In genomic region chr2:31256611-31257382, GRCh38 we compare ENCODE assay signal across 10 cellular contexts. TPM values are rescaled to one million over a fixed set of nuclear protein-coding genes. Genes with fewer than 3 reads are reported as not detected.
DNase-seq lines count a peak whose midpoint lies in the region; ATAC-seq and TF ChIP-seq lines count a peak whose summit lies in the region.
"Had no signal": no experiment of that assay in that cellular context is flagged by ENCODE, and none has a peak within 500 bp of the region (broad histone marks: within the 10 kb centered on the region; RNA-seq: fewer than 3 reads in every experiment).

No MANE protein-coding gene starts in this region.

- H3K36me3 ChIP-seq in mucosa of descending colon (ENCODE audit: low read depth) (no peaks in the 10 kb centered on the region), ovary (no peaks in the 10 kb centered on the region)

- no peak for TF ChIP-seq POLR2A in ovary (IDR thresholded peaks at IDR 0.05)

- no peak overlapping the region for H3K27ac ChIP-seq in ovary
- H3K27ac ChIP-seq: esophagus muscularis mucosa had no signal

- H3K4me3 ChIP-seq in mucosa of descending colon = no peak overlapping the region
- no peak overlapping the region for H3K4me3 ChIP-seq in ovary
- H3K4me3 ChIP-seq: esophagus muscularis mucosa had no signal

- peak; percentile 4 for ATAC-seq in GM19324 (IDR thresholded peaks at IDR 0.05; ENCODE audit: low FRiP score, unreplicated experiment)
- ATAC-seq in HG02840 (IDR thresholded peaks at IDR 0.05; ENCODE audit: low FRiP score, unreplicated experiment) = peak; percentile 5
- peak; percentile 13 for ATAC-seq in mucosa of descending colon
- ATAC-seq in HG03469 (IDR thresholded peaks at IDR 0.05; ENCODE audit: unreplicated experiment) = no peak

- intact Hi-C loops in mucosa of descending colon (cut with DNase I, micrococcal nuclease) = no loop called here
- intact Hi-C loops in ovary (cut with DNase I) = no loop called here

- H3K9me3 ChIP-seq in mucosa of descending colon (no peaks in the 10 kb centered on the region), ovary (no peaks in the 10 kb centered on the region)
- H3K9me3 ChIP-seq: esophagus muscularis mucosa had no signal

- no peaks in the 10 kb centered on the region for H3K27me3 ChIP-seq in ovary
- H3K27me3 ChIP-seq: esophagus muscularis mucosa had no signal

- H3K4me1 ChIP-seq in mucosa of descending colon (ENCODE audit: low read depth) (no peaks in the 10 kb centered on the region), ovary (ENCODE audit: insufficient read depth) (no peaks in the 10 kb centered on the region)

- TF ChIP-seq CTCF in mucosa of descending colon (IDR thresholded peaks at IDR 0.05) (no peak), ovary (IDR thresholded peaks at IDR 0.05) (no peak)

- no peak for TF ChIP-seq EP300 in ovary (IDR thresholded peaks at IDR 0.05)

- 89 to 93% (median 92%) methylated on average over 4 of the region's 4 CpGs for WGBS in ovary, 3 donors

- DNase-seq in NCI-H510A treated with DMSO at 0.1 percent for 48 hours (lab: John Stamatoyannopoulos, UW) (peak; percentile 45), mucosa of descending colon (no peak), pons (ENCODE audit: low spot score) (no peak), inferior parietal cortex (ENCODE audit: extremely low spot score) (no peak), ovary (no peak)
- DNase-seq: DMS153 had no signal

RNA-seq across cellular contexts. Expression of gene EHD3, which starts 22.8 kb away (rescaled TPM):
- total RNA-seq in mucosa of descending colon = 1 to 10 TPM in 2 of 3 donors, under 1 TPM in 1; 0.87 to 4.4 (median 1.9) TPM
- 1 to 10 TPM; 2.9 to 5.8 (median 3.5) TPM for total RNA-seq in ovary
- polyA plus RNA-seq in ovary = 10 to 100 TPM in 1 of 2 donors, 1 to 10 TPM in 1; 2.8 to 10.6 TPM

RNA-seq across cellular contexts. Expression of gene CAPN14, which starts 39.5 kb away (rescaled TPM):
- total RNA-seq in mucosa of descending colon (under 1 TPM in 2 of 3 donors, not detected in 1; 0.09 to 0.14 TPM), ovary (under 1 TPM in 5 of 7 donors, not detected in 2; 0.05 to 0.23 (median 0.08) TPM)
- polyA plus RNA-seq in ovary = under 1 TPM; 0.05 TPM
